Comparison of ENCODE assay signal across 11 cellular contexts in genomic region chr1:54980528-54981241, GRCh38. TPM values are rescaled to one million over a fixed set of nuclear protein-coding genes. Genes with fewer than 3 reads are reported as not detected.
DNase-seq lines count a peak whose midpoint lies in the region; ATAC-seq, FAIRE-seq and TF ChIP-seq lines count a peak whose summit lies in the region.
"Had no signal": no experiment of that assay in that cellular context is flagged by ENCODE, and none has a peak within 500 bp of the region (broad histone marks: within the 10 kb centered on the region; RNA-seq: fewer than 3 reads in every experiment).

Gene TMEM61 (plus strand): TSS chr1:54980628. CDS start chr1:54981066, 438 bp downstream.

- TF ChIP-seq EP300 in gastroesophageal sphincter (IDR thresholded peaks at IDR 0.05) = no peak

- no TSS peak for BruUV-seq in Calu3 (replicated peaks; lab: Mats Ljungman, UMichigan)

- H3K36me3 Mint-ChIP-seq in Calu3 (ENCODE audit: insufficient read depth, unreplicated experiment) = peaks cover 7% of the 10 kb centered on the region

- FAIRE-seq in pancreas (lab: Jason Lieb, UNC) = no peak

- peak; percentile 66 for ATAC-seq in RWPE2 (ENCODE audit: low read depth)
- peak; percentile 66 for ATAC-seq in gastroesophageal sphincter
- ATAC-seq in pancreas = peak; percentile 86 to 95 (median 92)
- ATAC-seq in GM19452 (IDR thresholded peaks at IDR 0.05; ENCODE audit: unreplicated experiment) = no peak

- no peaks in the 10 kb centered on the region for H3K9me3 ChIP-seq in RWPE2 (ENCODE audit: severe bottlenecking)
- no peaks in the 10 kb centered on the region for H3K9me3 ChIP-seq in gastroesophageal sphincter
- H3K9me3 ChIP-seq in pancreas = no peaks in the 10 kb centered on the region

- H3K36me3 ChIP-seq in RWPE2 (ENCODE audit: low read depth) (no peaks in the 10 kb centered on the region), gastroesophageal sphincter (no peaks in the 10 kb centered on the region), pancreas (no peaks in the 10 kb centered on the region)

- H3K4me1 Mint-ChIP-seq in Calu3 (ENCODE audit: low read depth, unreplicated experiment) = peaks cover 27% of the 10 kb centered on the region

- H3K4me1 ChIP-seq in RWPE2 (ENCODE audit: insufficient read depth, poor library complexity, severe bottlenecking) = peaks cover 21% of the 10 kb centered on the region
- H3K4me1 ChIP-seq in gastroesophageal sphincter = peaks cover 0 to 16% (median 6%) of the 10 kb centered on the region in 3 donors
- no peaks in the 10 kb centered on the region for H3K4me1 ChIP-seq in pancreas

- H3K27ac ChIP-seq in RWPE2 (ENCODE audit: poor library complexity, severe bottlenecking) (no peak within 1 kb of the TSS), gastroesophageal sphincter (peak within 1 kb of the TSS in 1 of 4 donors; percentile 18), pancreas (peak within 1 kb of the TSS in 2 of 4 donors; percentile 8 to 10)

- no peak for TF ChIP-seq CTCF in Calu3 (IDR thresholded peaks at IDR 0.05; ENCODE audit: unreplicated experiment)
- no peak for TF ChIP-seq CTCF in RWPE2 (IDR thresholded peaks at IDR 0.05; ENCODE audit: poor library complexity, severe bottlenecking)
- TF ChIP-seq CTCF in gastroesophageal sphincter (IDR thresholded peaks at IDR 0.05) = no peak
- no peak for TF ChIP-seq CTCF in pancreas (IDR thresholded peaks at IDR 0.05)

- H3K9me3 Mint-ChIP-seq in Calu3 (ENCODE audit: low read depth, unreplicated experiment) = no peaks in the 10 kb centered on the region
- H3K9me3 Mint-ChIP-seq: activated CD4-positive, alpha-beta memory T cell treated with anti-CD3 and anti-CD28 coated beads, Interleukin-2, amount 10 ng/mL, durations not matched to agents 7 days and 5 days had no signal

- intact Hi-C loops in Calu3 (cut with micrococcal nuclease; ENCODE audit: unreplicated experiment) (no loop called here), pancreas (cut with DNase I) (no loop called here)

- H3K27ac Mint-ChIP-seq in Calu3 (ENCODE audit: unreplicated experiment) = no peak within 1 kb of the TSS
- H3K27ac Mint-ChIP-seq: activated CD4-positive, alpha-beta memory T cell treated with anti-CD3 and anti-CD28 coated beads, Interleukin-2, amount 10 ng/mL, durations not matched to agents 7 days and 5 days had no signal

- peaks cover 20% of the 10 kb centered on the region for H3K27me3 Mint-ChIP-seq in Calu3 (ENCODE audit: unreplicated experiment)

- H3K4me3 Mint-ChIP-seq in Calu3 (ENCODE audit: low read depth, unreplicated experiment) = peak within 1 kb of the TSS; percentile 69
- H3K4me3 Mint-ChIP-seq: activated CD4-positive, alpha-beta memory T cell treated with anti-CD3 and anti-CD28 coated beads, Interleukin-2, amount 10 ng/mL, durations not matched to agents 7 days and 5 days had no signal

- CTCF ChIA-PET in Calu3 (lab: Charles Lee) = interaction anchor here (1.0 to 1.5 kb wide), 2 partner anchors 12 to 36 kb away, joined by 3 to 4 read pairs; no protein-coding TSS in a partner anchor

- WGBS in gastroesophageal sphincter (ENCODE audit: low coverage in 1 of 2), 2 donors = 0% methylated on average over 7 of the region's 69 CpGs; no CpG with 5 or more reads in 1 of the 2 donors
- 4 to 5% methylated on average over 32 to 69 of the region's 69 CpGs for WGBS in pancreas, 2 donors

- no peak for TF ChIP-seq POLR2A in gastroesophageal sphincter (IDR thresholded peaks at IDR 0.05)

- peak within 1 kb of the TSS; percentile 42 for H3K4me3 ChIP-seq in RWPE2 (ENCODE audit: severe bottlenecking)
- peak within 1 kb of the TSS; percentile 38 to 57 for H3K4me3 ChIP-seq in gastroesophageal sphincter
- H3K4me3 ChIP-seq in pancreas = peak within 1 kb of the TSS; percentile 31 to 72 (median 50)

- no peaks in the 10 kb centered on the region for H3K27me3 ChIP-seq in RWPE2 (ENCODE audit: insufficient read depth, poor library complexity, severe bottlenecking)
- peaks cover 46% of the 10 kb centered on the region for H3K27me3 ChIP-seq in gastroesophageal sphincter
- H3K27me3 ChIP-seq in pancreas = no peaks in the 10 kb centered on the region

- DNase-seq in Calu3 (peak; percentile 34), RWPE2 (ENCODE audit: low spot score) (no peak), pancreas (peak; percentile 36 to 83 (median 60)), HPDE6-E6E7 (ENCODE audit: extremely low spot score) (no peak), globus pallidus (ENCODE audit: low spot score) (no peak)
- no peak for DNase-seq in stimulated activated CD4-positive, alpha-beta T cell treated with anti-CD3 and anti-CD28 coated beads, Interleukin-4, amount 100 ng/mL, for 1 hour
- DNase-seq: activated CD4-positive, alpha-beta memory T cell treated with anti-CD3 and anti-CD28 coated beads, Interleukin-2, amount 10 ng/mL, durations not matched to agents 7 days and 5 days; NCI-H187 had no signal

RNA-seq across cellular contexts. Expression of gene TMEM61, which starts in this region (rescaled TPM):
- 0.45 TPM in 1 of 2 replicates, not detected in the other for total RNA-seq in Calu3 (2022)
- total RNA-seq in gastroesophageal sphincter = 1 to 10 TPM in 3 of 4 donors, not detected in 1; 1.5 to 2.5 (median 1.5) TPM
- 1 to 10 TPM; 1.1 to 2.0 (median 1.6) TPM for total RNA-seq in pancreas
- 10 to 100 TPM in 1 of 2 donors, 1 to 10 TPM in 1; 4.6 to 15.6 TPM for polyA plus RNA-seq in pancreas
- total RNA-seq: activated CD4-positive, alpha-beta memory T cell treated with anti-CD3 and anti-CD28 coated beads, Interleukin-2, amount 10 ng/mL, durations not matched to agents 7 days and 5 days; Daoy had no signal

Comparison
In these comparisons a context has a peak if more than half of its experiments do, and no peak if none do; other contexts are left out.
1. Peak in DNase-seq in Calu3; RNA of the gene not detected or under 1 TPM.
2. DNase-seq: peak in pancreas (6 of 6); none in RWPE2 (single experiment), stimulated activated CD4-positive, alpha-beta T cell treated with anti-CD3 and anti-CD28 coated beads, Interleukin-4, amount 100 ng/mL, for 1 hour (single experiment), HPDE6-E6E7 (single experiment) and globus pallidus (single experiment).
3. Peak in every context shown above with its lines, with median percentiles within 50 percentile points of each other: H3K4me3 ChIP-seq.